8 cellular contexts compared by ENCODE assay signal in genomic region chr11:64164392-64165312, GRCh38. TPM values are rescaled to one million over a fixed set of nuclear protein-coding genes. Genes with fewer than 3 reads are reported as not detected.
DNase-seq lines count a peak whose midpoint lies in the region; ATAC-seq and TF ChIP-seq lines count a peak whose summit lies in the region.

No MANE protein-coding gene starts in this region.

- H3K9ac ChIP-seq in ES-I3 (ENCODE audit: low read depth, low read length): peak overlapping the region; percentile 16; the same call in 1 of the 2 replicates

- no peak for ATAC-seq in natural killer cell treated with Interleukin-12 subunit alpha and Interleukin-12 subunit beta and Interleukin-15 and Interleukin-18, amount 100 ng/mL, for 72 hours

- no peaks in the 10 kb centered on the region for H3K36me3 Mint-ChIP-seq in natural killer cell treated with Interleukin-12 subunit alpha and Interleukin-12 subunit beta and Interleukin-15 and Interleukin-18, amount 100 ng/mL, for 72 hours

- peak overlapping the region; percentile 94 for H3K4me3 ChIP-seq in coronary artery

- TF ChIP-seq POLR2A in erythroblast (IDR thresholded peaks at IDR 0.05; ENCODE audit: low read length): no peak

- no peaks in the 10 kb centered on the region for H3K36me3 ChIP-seq in ES-I3 (ENCODE audit: insufficient read depth, low read length)

- H3K27ac Mint-ChIP-seq in natural killer cell treated with Interleukin-12 subunit alpha and Interleukin-12 subunit beta and Interleukin-15 and Interleukin-18, amount 100 ng/mL, for 72 hours: peak overlapping the region in 1 of 2 donors; percentile 61

- peaks cover 6 to 8% of the 10 kb centered on the region in 2 donors for H3K4me1 Mint-ChIP-seq in natural killer cell treated with Interleukin-12 subunit alpha and Interleukin-12 subunit beta and Interleukin-15 and Interleukin-18, amount 100 ng/mL, for 72 hours (ENCODE audit: low read depth in 2 of 2)

- no peaks in the 10 kb centered on the region for H3K9me3 Mint-ChIP-seq in natural killer cell treated with Interleukin-12 subunit alpha and Interleukin-12 subunit beta and Interleukin-15 and Interleukin-18, amount 100 ng/mL, for 72 hours

- DNase-seq in NCI-H69 (lab: John Stamatoyannopoulos, UW) (peak; percentile 57), coronary artery (ENCODE audit: low spot score) (no peak), cerebellar nuclear complex (lab: John Stamatoyannopoulos, UW) (no peak), erythroblast (lab: John Stamatoyannopoulos, UW) (no peak), NCI-H345 (lab: John Stamatoyannopoulos, UW) (no peak)
- no peak for DNase-seq in natural killer cell treated with Interleukin-12 subunit alpha and Interleukin-12 subunit beta and Interleukin-15 and Interleukin-18, amount 100 ng/mL, for 72 hours (ENCODE audit: low spot score)
- DNase-seq in activated CD4-positive, CD25-positive, alpha-beta regulatory T cell (lab: John Stamatoyannopoulos, UW): no peak

- H3K27me3 Mint-ChIP-seq in natural killer cell treated with Interleukin-12 subunit alpha and Interleukin-12 subunit beta and Interleukin-15 and Interleukin-18, amount 100 ng/mL, for 72 hours: no peaks in the 10 kb centered on the region

- peak overlapping the region in 1 of 2 donors; percentile 78 for H3K27ac ChIP-seq in coronary artery

- H3K4me3 Mint-ChIP-seq in natural killer cell treated with Interleukin-12 subunit alpha and Interleukin-12 subunit beta and Interleukin-15 and Interleukin-18, amount 100 ng/mL, for 72 hours: peak overlapping the region; percentile 72

- H3K4me1 ChIP-seq in ES-I3 (ENCODE audit: insufficient read depth, low read length): peaks cover 7% of the 10 kb centered on the region; the same call in 1 of the 2 replicates

- H3K9me3 ChIP-seq in ES-I3 (ENCODE audit: control insufficient read depth, insufficient read depth, low read length): no peaks in the 10 kb centered on the region

- no peak for TF ChIP-seq CTCF in coronary artery (IDR thresholded peaks at IDR 0.05)

RNA-seq across cellular contexts. Expression of gene MACROD1, which starts 1.3 kb away (rescaled TPM):
- total RNA-seq in natural killer cell treated with Interleukin-12 subunit alpha and Interleukin-12 subunit beta and Interleukin-15 and Interleukin-18, amount 100 ng/mL, for 72 hours: 10 to 100 TPM in 1 of 2 donors, 1 to 10 TPM in 1; 3.0 to 12.7 TPM

RNA-seq across cellular contexts. Expression of gene STIP1, which starts 21.3 kb away (rescaled TPM):
- total RNA-seq in natural killer cell treated with Interleukin-12 subunit alpha and Interleukin-12 subunit beta and Interleukin-15 and Interleukin-18, amount 100 ng/mL, for 72 hours: 100 to 1,000 TPM; 431 to 450 TPM

RNA-seq across cellular contexts. Expression of gene FERMT3, which starts 41.9 kb away (rescaled TPM):
- 100 to 1,000 TPM; 249 to 276 TPM for total RNA-seq in natural killer cell treated with Interleukin-12 subunit alpha and Interleukin-12 subunit beta and Interleukin-15 and Interleukin-18, amount 100 ng/mL, for 72 hours
